In genomic region chr19:31233288-31233687, GRCh38 we compare ENCODE assay signal across 19 cellular contexts.
"Had no signal": no experiment of that assay in that cellular context is flagged by ENCODE, and none has a peak within 500 bp of the region (broad histone marks: within the 10 kb centered on the region; RNA-seq: fewer than 3 reads in every experiment).

No MANE protein-coding gene starts in this region.

- H3K36me3 ChIP-seq: gastroesophageal sphincter, heart left ventricle, neural progenitor cell, ovary, stomach had no signal

- H3K9ac ChIP-seq: neural progenitor cell had no signal

- ATAC-seq: activated CD4-positive, CD25-positive, alpha-beta regulatory T cell treated with anti-CD3 and anti-CD28 coated beads, Interleukin-2, amount 50 U/mL, for 24 hours; activated naive CD4-positive, alpha-beta T cell treated with anti-CD3 and anti-CD28 coated beads, Interleukin-2, amount 50 U/mL, for 72 hours; gastroesophageal sphincter; heart left ventricle; mucosa of descending colon; naive thymus-derived CD4-positive, alpha-beta T cell; psoas muscle; right cardiac atrium; stimulated activated effector memory CD8-positive, alpha-beta T cell treated with anti-CD3 and anti-CD28 coated beads, Interleukin-12 subunit alpha, Interleukin-12 subunit beta, amount 100 ng/mL, for 72 hours had no signal

- H3K27ac ChIP-seq: gastroesophageal sphincter, heart left ventricle, neural progenitor cell, ovary, psoas muscle, stomach had no signal

- H3K27me3 ChIP-seq: gastroesophageal sphincter, neural progenitor cell, ovary, stomach had no signal

- DNase-seq: activated CD4-positive, alpha-beta T cell treated with anti-CD3 and anti-CD28 coated beads, Interleukin-2, amount 50 U/mL, for 48 hours; activated gamma-delta T cell treated with Interleukin-2 at 50 U/mL for 16 hours; erythroblast; heart left ventricle; mucosa of descending colon; naive thymus-derived CD4-positive, alpha-beta T cell; ovary; psoas muscle; right cardiac atrium; small intestine; stimulated activated CD4-positive, alpha-beta T cell treated with anti-CD3 and anti-CD28 coated beads, Interleukin-4, amount 100 ng/mL, for 24 hours; stomach; trophoblast cell had no signal

- H3K9me3 ChIP-seq: gastroesophageal sphincter, heart left ventricle, mucosa of descending colon, ovary, psoas muscle, stomach had no signal

- H3K4me1 ChIP-seq: gastroesophageal sphincter, heart left ventricle, neural progenitor cell, psoas muscle, stomach had no signal

- H2AFZ ChIP-seq: neural progenitor cell had no signal

- H3K4me3 ChIP-seq: gastroesophageal sphincter, heart left ventricle, mucosa of descending colon, neural progenitor cell, ovary, psoas muscle, stomach had no signal

- H3K4me2 ChIP-seq: neural progenitor cell had no signal

- FAIRE-seq: colon, small intestine had no signal
